In genomic region chr18:22282311-22283235, GRCh38 we compare ENCODE assay signal across 7 cellular contexts.
DNase-seq lines count a peak whose midpoint lies in the region; ATAC-seq and TF ChIP-seq lines count a peak whose summit lies in the region.

No MANE protein-coding gene starts in this region.

- H3K4me3 Mint-ChIP-seq in effector memory CD8-positive, alpha-beta T cell: peak overlapping the region; percentile 10 to 54
- H3K4me3 Mint-ChIP-seq in neural progenitor cell: no peak overlapping the region

- H3K27me3 ChIP-seq in HAP-1 (ENCODE audit: low read depth) (peaks cover 13% of the 10 kb centered on the region), Peyer's patch (no peaks in the 10 kb centered on the region), neural progenitor cell (no peaks in the 10 kb centered on the region)

- no peak overlapping the region for H2AFZ ChIP-seq in neural progenitor cell (replicated peaks)

- H3K27ac ChIP-seq in Peyer's patch: peak overlapping the region in 3 of 4 donors; percentile 58 to 79 (median 75)
- H3K27ac ChIP-seq in neural progenitor cell: no peak overlapping the region

- DNase-seq in HAP-1 (ENCODE audit: low spot score in 2 of 2) (peak; percentile 18 to 75), Peyer's patch (peak in 1 of 3 donors; percentile 60), skeletal muscle cell (ENCODE audit: low read depth) (peak; percentile 48), NCI-H446 (lab: John Stamatoyannopoulos, UW) (no peak), neural progenitor cell (ENCODE audit: low spot score) (no peak)
- peak; percentile 44 to 67 (median 49) for DNase-seq in effector memory CD8-positive, alpha-beta T cell

- no peaks in the 10 kb centered on the region for H3F3A ChIP-seq in neural progenitor cell (ENCODE audit: low read depth)

- peaks cover 10% of the 10 kb centered on the region for H3K36me3 Mint-ChIP-seq in effector memory CD8-positive, alpha-beta T cell (ENCODE audit: insufficient read depth)
- no peaks in the 10 kb centered on the region for H3K36me3 Mint-ChIP-seq in neural progenitor cell

- TF ChIP-seq CTCF in Peyer's patch (IDR thresholded peaks at IDR 0.05) (peak in 3 of 6 experiments; percentile 8 to 23 (median 15)), neural progenitor cell (IDR thresholded peaks at IDR 0.05) (no peak)

- no peak for TF ChIP-seq POLR2A in Peyer's patch (IDR thresholded peaks at IDR 0.05)

- no peaks in the 10 kb centered on the region for H3K27me3 Mint-ChIP-seq in effector memory CD8-positive, alpha-beta T cell
- peaks cover 2% of the 10 kb centered on the region for H3K27me3 Mint-ChIP-seq in neural progenitor cell (ENCODE audit: insufficient read depth, low read depth)

- peak overlapping the region; percentile 95 to 98 for H3K27ac Mint-ChIP-seq in effector memory CD8-positive, alpha-beta T cell
- H3K27ac Mint-ChIP-seq in neural progenitor cell: no peak overlapping the region

- no peaks in the 10 kb centered on the region for H3K9me3 ChIP-seq in HAP-1
- no peaks in the 10 kb centered on the region for H3K9me3 ChIP-seq in Peyer's patch
- H3K9me3 ChIP-seq in neural progenitor cell (ENCODE audit: low read depth): no peaks in the 10 kb centered on the region

- peaks cover 14% of the 10 kb centered on the region for H3K4me1 ChIP-seq in HAP-1
- H3K4me1 ChIP-seq in Peyer's patch: peaks cover 0 to 28% (median 0%) of the 10 kb centered on the region in 4 donors
- H3K4me1 ChIP-seq in neural progenitor cell: no peaks in the 10 kb centered on the region

- H3K4me3 ChIP-seq in HAP-1 (no peak overlapping the region), Peyer's patch (no peak overlapping the region), skeletal muscle cell (ENCODE audit: low read depth, low read length) (no peak overlapping the region), neural progenitor cell (no peak overlapping the region)

- H3K4me2 ChIP-seq in neural progenitor cell: no peak overlapping the region

- H3K36me3 ChIP-seq in HAP-1 (replicated peaks): no peaks in the 10 kb centered on the region
- no peaks in the 10 kb centered on the region for H3K36me3 ChIP-seq in Peyer's patch
- H3K36me3 ChIP-seq in neural progenitor cell: no peaks in the 10 kb centered on the region

- peaks cover 18 to 27% of the 10 kb centered on the region in 2 donors for H3K4me1 Mint-ChIP-seq in effector memory CD8-positive, alpha-beta T cell (ENCODE audit: low read depth in 2 of 2)
- H3K4me1 Mint-ChIP-seq in neural progenitor cell: peaks cover 3% of the 10 kb centered on the region

- no peaks in the 10 kb centered on the region for H3K79me2 ChIP-seq in neural progenitor cell (ENCODE audit: low read depth)

- H3K9me3 Mint-ChIP-seq in effector memory CD8-positive, alpha-beta T cell: no peaks in the 10 kb centered on the region
- peaks cover 2% of the 10 kb centered on the region for H3K9me3 Mint-ChIP-seq in neural progenitor cell

- peak; percentile 89 for ATAC-seq in effector memory CD8-positive, alpha-beta T cell (replicated peaks)
- ATAC-seq in GM18868 (IDR thresholded peaks at IDR 0.05; ENCODE audit: unreplicated experiment): no peak

- in situ Hi-C loops in HAP-1 (cut with MboI; ENCODE audit: low sequenced_read_pairs): no loop called here

- H4K20me1 ChIP-seq in neural progenitor cell (ENCODE audit: low read depth): no peaks in the 10 kb centered on the region

- H3K9ac ChIP-seq in neural progenitor cell: no peak overlapping the region

Comparison
In these comparisons a context has a peak if more than half of its experiments do, and no peak if none do; other contexts are left out.
1. DNase-seq: peak in HAP-1 (2 of 2), effector memory CD8-positive, alpha-beta T cell (3 of 3) and skeletal muscle cell (single experiment); none in NCI-H446 (0 of 2) and neural progenitor cell (single experiment).